Comparison of ENCODE assay signal across 8 cellular contexts in the genomic region with DNA sequence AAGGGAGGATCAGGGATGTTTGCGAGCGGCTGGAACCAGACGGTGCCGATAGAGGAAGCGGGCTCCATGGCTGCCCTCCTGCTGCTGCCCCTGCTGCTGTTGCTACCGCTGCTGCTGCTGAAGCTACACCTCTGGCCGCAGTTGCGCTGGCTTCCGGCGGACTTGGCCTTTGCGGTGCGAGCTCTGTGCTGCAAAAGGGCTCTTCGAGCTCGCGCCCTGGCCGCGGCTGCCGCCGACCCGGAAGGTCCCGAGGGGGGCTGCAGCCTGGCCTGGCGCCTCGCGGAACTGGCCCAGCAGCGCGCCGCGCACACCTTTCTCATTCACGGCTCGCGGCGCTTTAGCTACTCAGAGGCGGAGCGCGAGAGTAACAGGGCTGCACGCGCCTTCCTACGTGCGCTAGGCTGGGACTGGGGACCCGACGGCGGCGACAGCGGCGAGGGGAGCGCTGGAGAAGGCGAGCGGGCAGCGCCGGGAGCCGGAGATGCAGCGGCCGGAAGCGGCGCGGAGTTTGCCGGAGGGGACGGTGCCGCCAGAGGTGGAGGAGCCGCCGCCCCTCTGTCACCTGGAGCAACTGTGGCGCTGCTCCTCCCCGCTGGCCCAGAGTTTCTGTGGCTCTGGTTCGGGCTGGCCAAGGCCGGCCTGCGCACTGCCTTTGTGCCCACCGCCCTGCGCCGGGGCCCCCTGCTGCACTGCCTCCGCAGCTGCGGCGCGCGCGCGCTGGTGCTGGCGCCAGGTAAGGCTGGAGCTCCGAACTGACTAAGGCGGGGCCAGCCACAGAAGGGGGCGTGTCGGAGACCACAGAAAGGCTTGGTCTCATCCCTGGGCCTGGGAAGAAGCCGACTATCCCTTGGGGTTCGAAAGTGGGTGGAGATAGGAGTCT. TPM values are rescaled to one million over a fixed set of nuclear protein-coding genes. Genes with fewer than 3 reads are reported as not detected.
A peak's percentile ranks its signal among the peaks of the same experiment; 100 is the strongest.
DNase-seq lines count a peak whose midpoint lies in the region; ATAC-seq and TF ChIP-seq lines count a peak whose summit lies in the region.

No MANE protein-coding gene starts in this region.

- H3K4me3 Mint-ChIP-seq in activated naive CD4-positive, alpha-beta T cell treated with anti-CD3 and anti-CD28 coated beads, Interleukin-2, amount 50 U/mL, for 24 hours = peak overlapping the region; percentile 80

- H3K27ac Mint-ChIP-seq in activated naive CD4-positive, alpha-beta T cell treated with anti-CD3 and anti-CD28 coated beads, Interleukin-2, amount 50 U/mL, for 24 hours = no peak overlapping the region

- H3K4me1 ChIP-seq in heart right ventricle = peaks cover 27 to 92% (median 76%) of the 10 kb centered on the region in 9 donors
- peaks cover 26% of the 10 kb centered on the region for H3K4me1 ChIP-seq in psoas muscle

- TF ChIP-seq CTCF in heart right ventricle (IDR thresholded peaks at IDR 0.05) = peak in 1 of 9 donors; percentile 7
- TF ChIP-seq CTCF in psoas muscle (IDR thresholded peaks at IDR 0.05) = no peak

- no peaks in the 10 kb centered on the region for H3K9me3 Mint-ChIP-seq in activated naive CD4-positive, alpha-beta T cell treated with anti-CD3 and anti-CD28 coated beads, Interleukin-2, amount 50 U/mL, for 24 hours

- DNase-seq in AG20443 (ENCODE audit: low spot score) (peak; percentile 40), Kasumi-1 (lab: John Stamatoyannopoulos, UW) (peak; percentile 72 to 74), SHP77 treated with DMSO at 0.1 percent for 48 hours (lab: John Stamatoyannopoulos, UW) (peak; percentile 47), heart right ventricle (peak; percentile 71 to 73), psoas muscle (peak; percentile 72 to 78), HCEC 1CT (no peak)

- no peaks in the 10 kb centered on the region for H3K36me3 Mint-ChIP-seq in activated naive CD4-positive, alpha-beta T cell treated with anti-CD3 and anti-CD28 coated beads, Interleukin-2, amount 50 U/mL, for 24 hours

- intact Hi-C loops in heart right ventricle (cut with DNase I) = loop anchor here in 1 of 10 donors (2.0 kb wide), 1 partner anchor 21 kb away; no protein-coding TSS in a partner anchor
- intact Hi-C loops in psoas muscle (cut with DNase I) = no loop called here

- no peaks in the 10 kb centered on the region for H3K9me3 ChIP-seq in heart right ventricle
- no peaks in the 10 kb centered on the region for H3K9me3 ChIP-seq in psoas muscle

- peaks cover 0 to 47% (median 7%) of the 10 kb centered on the region in 9 donors for H3K36me3 ChIP-seq in heart right ventricle
- H3K36me3 ChIP-seq in psoas muscle (ENCODE audit: insufficient read depth in 1 of 2, low read depth in 1 of 2) = peaks cover 0 to 27% of the 10 kb centered on the region in 2 donors

- H3K27me3 Mint-ChIP-seq in activated naive CD4-positive, alpha-beta T cell treated with anti-CD3 and anti-CD28 coated beads, Interleukin-2, amount 50 U/mL, for 24 hours = no peaks in the 10 kb centered on the region

- ATAC-seq in GM19324 (IDR thresholded peaks at IDR 0.05; ENCODE audit: low FRiP score, unreplicated experiment) (peak; percentile 50), heart right ventricle (peak; percentile 23 to 46 (median 36)), psoas muscle (peak; percentile 38 to 59 (median 48))

- 0% methylated on average over 80 to 83 of the region's 83 CpGs for WGBS in heart right ventricle, 2 donors
- WGBS in psoas muscle, 3 donors = 0 to 1% (median 0%) methylated on average over 77 to 83 of the region's 83 CpGs

- peak overlapping the region; percentile 72 to 92 (median 86) for H3K27ac ChIP-seq in heart right ventricle
- peak overlapping the region; percentile 60 for H3K27ac ChIP-seq in psoas muscle

- H3K4me3 ChIP-seq in heart right ventricle = peak overlapping the region; percentile 54 to 94 (median 85)
- H3K4me3 ChIP-seq in psoas muscle = peak overlapping the region; percentile 71

- H3K27me3 ChIP-seq in heart right ventricle (no peaks in the 10 kb centered on the region), psoas muscle (ENCODE audit: insufficient read depth in 3 of 3, low read length in 2 of 3) (no peaks in the 10 kb centered on the region)

- H3K4me1 Mint-ChIP-seq in activated naive CD4-positive, alpha-beta T cell treated with anti-CD3 and anti-CD28 coated beads, Interleukin-2, amount 50 U/mL, for 24 hours = peaks cover 20% of the 10 kb centered on the region

RNA-seq across cellular contexts. Expression of gene SLC27A3, which starts 0.5 kb away (rescaled TPM):
- total RNA-seq in heart right ventricle = 10 to 100 TPM in 2 of 10 donors, 1 to 10 TPM in 8; 5.9 to 16.0 (median 8.9) TPM
- 10 to 100 TPM; 26.7 to 43.8 TPM for polyA plus RNA-seq in heart right ventricle
- total RNA-seq in psoas muscle = 1 to 10 TPM; 3.5 to 7.5 (median 5.8) TPM
- polyA plus RNA-seq in psoas muscle = 10 to 100 TPM in 1 of 3 donors, 1 to 10 TPM in 2; 4.6 to 15.6 (median 5.2) TPM

RNA-seq across cellular contexts. Expression of gene INTS3, which starts 47.8 kb away (rescaled TPM):
- total RNA-seq in heart right ventricle (10 to 100 TPM; 25.4 to 32.8 (median 31.1) TPM), psoas muscle (10 to 100 TPM; 17.8 to 29.0 (median 22.8) TPM)
- polyA plus RNA-seq in heart right ventricle (10 to 100 TPM; 30.8 to 46.1 TPM), psoas muscle (10 to 100 TPM; 11.3 to 24.3 (median 15.8) TPM)
